Comparison of ENCODE assay signal across 15 cellular contexts in the genomic region with DNA sequence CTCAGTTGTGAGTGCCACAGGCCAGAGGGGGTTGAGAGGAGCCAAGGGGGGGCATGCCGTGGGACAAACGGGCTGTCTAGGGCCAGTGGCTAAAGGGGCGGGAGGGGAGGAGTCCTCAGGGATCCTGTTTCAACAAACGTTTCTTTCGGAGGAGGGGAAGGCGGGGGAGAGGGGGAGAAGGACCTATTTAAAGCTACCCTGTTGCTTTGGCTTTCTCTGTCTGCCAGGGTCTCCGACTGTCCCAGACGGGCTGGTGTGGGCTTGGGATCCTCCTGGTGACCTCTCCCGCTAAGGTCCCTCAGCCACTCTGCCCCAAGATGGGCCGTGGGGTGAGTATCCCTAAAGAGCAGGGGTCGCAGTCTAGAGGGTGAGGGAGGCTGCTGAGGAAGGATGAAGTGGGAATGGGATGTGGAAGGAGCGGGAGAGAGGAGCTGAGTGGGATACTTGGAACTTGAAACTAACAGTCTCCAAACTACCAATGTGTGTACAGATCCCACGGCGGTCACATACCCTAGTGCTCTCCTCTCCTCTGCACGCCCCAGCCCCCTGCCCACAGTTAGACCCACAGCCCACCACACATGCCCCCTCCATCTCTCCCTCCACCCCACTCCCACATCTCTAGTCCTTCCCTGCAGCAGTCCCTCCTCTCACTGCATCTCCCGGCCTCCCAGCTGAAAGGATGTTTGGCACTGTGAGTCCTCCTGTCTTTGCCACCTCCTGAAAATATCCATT. TPM values are rescaled to one million over a fixed set of nuclear protein-coding genes. Genes with fewer than 3 reads are reported as not detected.
DNase-seq lines count a peak whose midpoint lies in the region; ATAC-seq and TF ChIP-seq lines count a peak whose summit lies in the region.
"Had no signal": no experiment of that assay in that cellular context is flagged by ENCODE, and none has a peak within 500 bp of the region (broad histone marks: within the 10 kb centered on the region; RNA-seq: fewer than 3 reads in every experiment).

A gene (plus strand): TSS at position 215 of the 732 bp plus-strand sequence. CDS start 103 bp downstream, at position 318.

- peak within 1 kb of the TSS; percentile 76 to 93 (median 86) for H3K4me3 Mint-ChIP-seq in nephron
- H3K4me3 Mint-ChIP-seq: CD4-positive, alpha-beta memory T cell had no signal

- H3K27ac Mint-ChIP-seq in nephron = peak within 1 kb of the TSS; percentile 23 to 84 (median 73)

- no peak within 1 kb of the TSS for H2AFZ ChIP-seq in SK-N-SH (ENCODE audit: low read depth)
- H2AFZ ChIP-seq: PC-9 had no signal

- H3K4me1 ChIP-seq in heart right ventricle (peaks cover 7 to 65% (median 42%) of the 10 kb centered on the region in 9 donors), tibial nerve (peaks cover 0 to 71% (median 12%) of the 10 kb centered on the region in 4 donors), SK-N-SH (ENCODE audit: control insufficient read depth in 1 of 2, insufficient read depth in 2 of 2, low read depth in 1 of 2, low read length in 1 of 2) (no peaks in the 10 kb centered on the region)
- H3K4me1 ChIP-seq: body of pancreas had no signal

- H3K27me3 ChIP-seq in heart right ventricle (no peaks in the 10 kb centered on the region), tibial nerve (no peaks in the 10 kb centered on the region), SK-N-SH (ENCODE audit: insufficient read depth) (peaks cover 11% of the 10 kb centered on the region; the same call in 1 of the 2 replicates)

- H3K9me3 ChIP-seq in heart right ventricle (no peaks in the 10 kb centered on the region), tibial nerve (no peaks in the 10 kb centered on the region), SK-N-SH (no peaks in the 10 kb centered on the region)
- H3K9me3 ChIP-seq: body of pancreas had no signal

- ATAC-seq in heart right ventricle = peak; percentile 46 to 80 (median 69)
- no peak for ATAC-seq in HG03135 (IDR thresholded peaks at IDR 0.05; ENCODE audit: unreplicated experiment)
- ATAC-seq: body of pancreas had no signal

- peaks cover 75% of the 10 kb centered on the region for H3K4me1 Mint-ChIP-seq in nephron
- H3K4me1 Mint-ChIP-seq: CD4-positive, alpha-beta memory T cell had no signal

- H3F3A ChIP-seq in SK-N-SH (replicated peaks; ENCODE audit: insufficient read depth) = no peaks in the 10 kb centered on the region

- TF ChIP-seq CTCF in heart right ventricle (IDR thresholded peaks at IDR 0.05) (no peak), nephron (IDR thresholded peaks at IDR 0.05; ENCODE audit: unreplicated experiment in 3 of 3) (no peak), tibial nerve (IDR thresholded peaks at IDR 0.05) (no peak), SK-N-SH (IDR thresholded peaks at IDR 0.05) (no peak)

- no peaks in the 10 kb centered on the region for H3K36me3 Mint-ChIP-seq in nephron (ENCODE audit: low read depth)
- H3K36me3 Mint-ChIP-seq: CD4-positive, alpha-beta memory T cell had no signal

- TF ChIP-seq EP300 in tibial nerve (IDR thresholded peaks at IDR 0.05) = peak in 1 of 2 donors; percentile 80
- no peak for TF ChIP-seq EP300 in SK-N-SH (IDR thresholded peaks at IDR 0.05; ENCODE audit: borderline replicate concordance in 1 of 2, low read depth in 1 of 2, low read length in 1 of 2)

- no peak within 1 kb of the TSS for H3K9ac ChIP-seq in SK-N-SH

- POLR2A ChIA-PET in SK-N-SH (lab: Yijun Ruan, JAX) = no interaction called here

- H3K27me3 Mint-ChIP-seq in nephron (ENCODE audit: low read depth) = no peaks in the 10 kb centered on the region

- CTCF ChIA-PET in SK-N-SH (lab: Yijun Ruan, JAX) = interaction anchor here (0.9 to 4.0 kb wide), 2 partner anchors 14 to 175 kb away, joined by 3 to 18 read pairs; no protein-coding TSS in a partner anchor

- WGBS in adipose tissue, 3 donors = 44 to 58% (median 50%) methylated on average over 15 to 16 of the region's 16 CpGs
- WGBS in heart right ventricle, 2 donors = 19 to 28% methylated on average over 16 of the region's 16 CpGs
- 20 to 28% methylated on average over 16 of the region's 16 CpGs for WGBS in tibial nerve, 2 donors
- WGBS in SK-N-SH (ENCODE audit: low lambda C conversion rate) = 43% methylated on average over 15 of the region's 16 CpGs

- peak; percentile 60 to 84 for DNase-seq in heart right ventricle
- DNase-seq in tibial nerve (ENCODE audit: low spot score in 2 of 2) = no peak
- DNase-seq in SK-N-SH = no peak
- no peak for DNase-seq in SW 1271 (lab: John Stamatoyannopoulos, UW)
- no peak for DNase-seq in NCI-H524 treated with DMSO at 0.1 percent for 48 hours (lab: John Stamatoyannopoulos, UW)
- DNase-seq: activated CD8-positive, alpha-beta memory T cell treated with anti-CD3 and anti-CD28 coated beads, Interleukin-2, amount 50 U/mL, for 48 hours; body of pancreas; CD4-positive, alpha-beta memory T cell; NCI-H2171; PC-9; stimulated activated naive CD4-positive, alpha-beta T cell had no signal

- no peaks in the 10 kb centered on the region for H3K79me2 ChIP-seq in SK-N-SH (ENCODE audit: insufficient read depth)

- H3K4me3 ChIP-seq in heart right ventricle (peak within 1 kb of the TSS; percentile 25 to 68 (median 54)), tibial nerve (peak within 1 kb of the TSS; percentile 36 to 58 (median 40)), SK-N-SH (ENCODE audit: low read depth in 2 of 2, low read length in 1 of 2) (no peak within 1 kb of the TSS)
- H3K4me3 ChIP-seq: body of pancreas, PC-9 had no signal

- H3K9me2 ChIP-seq in SK-N-SH = no peaks in the 10 kb centered on the region

- H3K9me3 Mint-ChIP-seq in nephron = no peaks in the 10 kb centered on the region
- H3K9me3 Mint-ChIP-seq: CD4-positive, alpha-beta memory T cell had no signal

- H3K27ac ChIP-seq in adipose tissue (ENCODE audit: low read depth, low read length) (no peak within 1 kb of the TSS), heart right ventricle (peak within 1 kb of the TSS; percentile 44 to 91 (median 80)), tibial nerve (peak within 1 kb of the TSS; percentile 47 to 94 (median 80)), SK-N-SH (ENCODE audit: low read depth in 2 of 2, low read length in 1 of 2) (no peak within 1 kb of the TSS)
- H3K27ac ChIP-seq: body of pancreas, PC-9 had no signal

- H3K36me3 ChIP-seq in heart right ventricle (peaks cover 0 to 9% (median 0%) of the 10 kb centered on the region in 9 donors), tibial nerve (no peaks in the 10 kb centered on the region), SK-N-SH (replicated peaks in 1 of 2; ENCODE audit: control insufficient read depth in 1 of 2, insufficient read depth in 2 of 2, low read length in 1 of 2) (no peaks in the 10 kb centered on the region)

- H4K20me1 ChIP-seq in SK-N-SH (ENCODE audit: insufficient read depth) = no peaks in the 10 kb centered on the region

- no peak within 1 kb of the TSS for H3K4me2 ChIP-seq in SK-N-SH
- H3K4me2 ChIP-seq: PC-9 had no signal

- TF ChIP-seq RAD21 in SK-N-SH (IDR thresholded peaks at IDR 0.05; ENCODE audit: low read length) = no peak

- TF ChIP-seq POLR2A in tibial nerve (IDR thresholded peaks at IDR 0.05) = peak in 1 of 2 donors; percentile 28

- intact Hi-C loops in heart right ventricle (cut with DNase I) = loop anchor here in 1 of 10 donors (5.0 kb wide), 1 partner anchor 77 kb away; a partner anchor contains a TSS

TF ChIP-seq in SK-N-SH, 30 proteins besides CTCF, POLR2A, EP300 and RAD21 (continues in another document):
- no peak for TF ChIP-seq FOSL2 (IDR thresholded peaks at IDR 0.05; ENCODE audit: borderline replicate concordance, low read depth)
- no peak for TF ChIP-seq GABPA (IDR thresholded peaks at IDR 0.05; ENCODE audit: low read depth)
- TF ChIP-seq GATA2 (CRISPR knock-in tag; IDR thresholded peaks at IDR 0.05) = no peak
- no peak for TF ChIP-seq FOXJ3 (CRISPR knock-in tag; IDR thresholded peaks at IDR 0.05)
- no peak for TF ChIP-seq EZH2phosphoT487 (IDR thresholded peaks at IDR 0.05; ENCODE audit: borderline replicate concordance, low read depth)
- TF ChIP-seq TAF1 (IDR thresholded peaks at IDR 0.05; ENCODE audit: borderline replicate concordance, low read depth, low read length) = no peak
- TF ChIP-seq, protein P1, sequence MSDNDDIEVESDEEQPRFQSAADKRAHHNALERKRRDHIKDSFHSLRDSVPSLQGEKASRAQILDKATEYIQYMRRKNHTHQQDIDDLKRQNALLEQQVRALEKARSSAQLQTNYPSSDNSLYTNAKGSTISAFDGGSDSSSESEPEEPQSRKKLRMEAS (IDR thresholded peaks at IDR 0.05; ENCODE audit: low read depth) = no peak
- no peak for TF ChIP-seq JUND (IDR thresholded peaks at IDR 0.05)
- TF ChIP-seq, protein P2, sequence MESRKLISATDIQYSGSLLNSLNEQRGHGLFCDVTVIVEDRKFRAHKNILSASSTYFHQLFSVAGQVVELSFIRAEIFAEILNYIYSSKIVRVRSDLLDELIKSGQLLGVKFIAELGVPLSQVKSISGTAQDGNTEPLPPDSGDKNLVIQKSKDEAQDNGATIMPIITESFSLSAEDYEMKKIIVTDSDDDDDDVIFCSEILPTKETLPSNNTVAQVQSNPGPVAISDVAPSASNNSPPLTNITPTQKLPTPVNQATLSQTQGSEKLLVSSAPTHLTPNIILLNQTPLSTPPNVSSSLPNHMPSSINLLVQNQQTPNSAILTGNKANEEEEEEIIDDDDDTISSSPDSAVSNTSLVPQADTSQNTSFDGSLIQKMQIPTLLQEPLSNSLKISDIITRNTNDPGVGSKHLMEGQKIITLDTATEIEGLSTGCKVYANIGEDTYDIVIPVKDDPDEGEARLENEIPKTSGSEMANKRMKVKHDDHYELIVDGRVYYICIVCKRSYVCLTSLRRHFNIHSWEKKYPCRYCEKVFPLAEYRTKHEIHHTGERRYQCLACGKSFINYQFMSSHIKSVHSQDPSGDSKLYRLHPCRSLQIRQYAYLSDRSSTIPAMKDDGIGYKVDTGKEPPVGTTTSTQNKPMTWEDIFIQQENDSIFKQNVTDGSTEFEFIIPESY (IDR thresholded peaks at IDR 0.05; ENCODE audit: borderline replicate concordance, low read depth) = no peak
- TF ChIP-seq YY1 (IDR thresholded peaks at IDR 0.05; ENCODE audit: low read depth) = no peak

RNA-seq across cellular contexts. Expression of the gene that starts here (rescaled TPM):
- polyA plus RNA-seq in adipose tissue (100 to 1,000 TPM in 1 of 3 donors, 10 to 100 TPM in 1, 1 to 10 TPM in 1; 7.3 to 110 (median 25.6) TPM), heart right ventricle (10 to 100 TPM; 14.2 to 83.8 TPM), SK-N-SH (2012; rRNA removed) (0.07 and 0.10 TPM in 2 replicates)
- total RNA-seq in heart right ventricle (100 to 1,000 TPM; 108 to 342 (median 207) TPM), tibial nerve (100 to 1,000 TPM; 173 to 211 (median 201) TPM)
- 0.01 TPM in 1 of 2 replicates, not detected in the other for polyA plus RNA-seq in SK-N-SH (2012; cell fraction: cytosol; rRNA removed)
- 0.06 and 0.07 TPM in 2 replicates for polyA plus RNA-seq in SK-N-SH (2012; cell fraction: nucleus; rRNA removed)
- total RNA-seq: CD4-positive, alpha-beta memory T cell; lung microvascular endothelial cell had no signal
- polyA plus RNA-seq: CD4-positive, alpha-beta memory T cell had no signal

Comparison
In these comparisons a context has a peak if more than half of its experiments do, and no peak if none do; other contexts are left out.
1. RNA of the gene that starts here (polyA plus RNA-seq): 14.2 to 83.8 TPM in heart right ventricle and 7.3 to 110 TPM in adipose tissue; 0.01 to 0.10 TPM in SK-N-SH; every median in the first group is over 4 times any median in the second.
2. H3K27ac ChIP-seq: peak in heart right ventricle (10 of 10) and tibial nerve (4 of 4); none in adipose tissue (single experiment) and SK-N-SH (0 of 2).
3. DNase-seq: peak in heart right ventricle (2 of 2); none in tibial nerve (0 of 2), SK-N-SH (single experiment), SW 1271 (0 of 2) and NCI-H524 treated with DMSO at 0.1 percent for 48 hours (single experiment).
4. H3K4me3 ChIP-seq: peak in heart right ventricle (10 of 10) and tibial nerve (4 of 4); none in SK-N-SH (0 of 2).